ENCODE assay signal across 10 cellular contexts in the genomic region with DNA sequence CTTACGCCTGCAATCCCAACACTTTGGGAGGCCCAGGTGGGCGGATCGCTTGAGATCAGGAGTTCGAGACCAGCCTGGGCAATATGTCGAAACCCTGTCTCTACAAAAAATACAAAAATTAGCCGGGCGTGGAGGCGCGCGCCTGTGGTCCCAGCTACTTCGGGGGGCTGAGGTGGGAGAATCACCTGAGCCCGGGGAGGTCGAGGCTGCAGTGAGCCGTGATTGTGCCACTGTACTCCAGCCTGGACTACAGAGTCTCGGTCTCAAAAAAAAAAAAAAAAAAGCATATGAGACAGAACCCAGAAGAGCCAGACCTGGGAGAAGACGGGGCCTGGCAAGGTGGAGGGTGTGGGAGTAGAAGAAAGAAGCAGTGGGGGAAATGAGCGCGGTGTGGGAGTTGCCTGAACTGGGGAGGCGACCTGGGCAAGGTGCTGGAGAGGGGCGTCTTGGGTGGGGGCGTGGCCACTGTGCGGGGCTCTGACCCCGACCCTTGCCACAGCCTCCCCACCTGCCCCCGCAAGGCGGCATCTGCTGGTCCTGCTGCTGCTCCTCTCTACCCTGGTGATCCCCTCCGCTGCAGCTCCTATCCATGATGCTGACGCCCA. TPM values are rescaled to one million over a fixed set of nuclear protein-coding genes. Genes with fewer than 3 reads are reported as not detected.
DNase-seq lines count a peak whose midpoint lies in the region; ATAC-seq and TF ChIP-seq lines count a peak whose summit lies in the region.
"Had no signal": no experiment of that assay in that cellular context is flagged by ENCODE, and none has a peak within 500 bp of the region (broad histone marks: within the 10 kb centered on the region; RNA-seq: fewer than 3 reads in every experiment).

No MANE protein-coding gene starts in this region.

- H3K36me3 Mint-ChIP-seq in CD8-positive, alpha-beta T cell = no peaks in the 10 kb centered on the region
- no peaks in the 10 kb centered on the region for H3K36me3 Mint-ChIP-seq in activated CD4-positive, alpha-beta T cell treated with anti-CD3 and anti-CD28 coated beads for 36 hours (ENCODE audit: low read depth)

- POLR2A ChIA-PET in CD8-positive, alpha-beta T cell (lab: Charles Lee) = interaction anchor here (0.7 kb wide), 1 partner anchor 49 kb away, joined by 3 read pairs; no protein-coding TSS in a partner anchor
- POLR2A ChIA-PET in activated CD4-positive, alpha-beta T cell treated with anti-CD3 and anti-CD28 coated beads for 36 hours (lab: Charles Lee) = no interaction called here

- H3K36me3 ChIP-seq in CD8-positive, alpha-beta T cell (ENCODE audit: insufficient read depth, low read length) = no peaks in the 10 kb centered on the region
- H3K36me3 ChIP-seq in SJCRH30 = peaks cover 4% of the 10 kb centered on the region
- no peaks in the 10 kb centered on the region for H3K36me3 ChIP-seq in hepatocyte (replicated peaks; ENCODE audit: insufficient read depth, low read depth)
- no peaks in the 10 kb centered on the region for H3K36me3 ChIP-seq in rectal smooth muscle tissue (ENCODE audit: control insufficient read depth, insufficient read depth, low read length)

- H3K4me3 ChIP-seq in CD8-positive, alpha-beta T cell (ENCODE audit: low read depth, low read length) = peak overlapping the region; percentile 31
- H3K4me3 ChIP-seq in SJCRH30 = peak overlapping the region; percentile 38
- H3K4me3 ChIP-seq in hepatocyte = peak overlapping the region; percentile 6
- peak overlapping the region; percentile 68 for H3K4me3 ChIP-seq in rectal smooth muscle tissue (ENCODE audit: low read length)

- peaks cover 4% of the 10 kb centered on the region for H3K9me3 Mint-ChIP-seq in CD8-positive, alpha-beta T cell
- peaks cover 4% of the 10 kb centered on the region for H3K9me3 Mint-ChIP-seq in activated CD4-positive, alpha-beta T cell treated with anti-CD3 and anti-CD28 coated beads for 36 hours (ENCODE audit: low read depth)

- peaks cover 6% of the 10 kb centered on the region for H3K4me1 Mint-ChIP-seq in CD8-positive, alpha-beta T cell (ENCODE audit: low read depth)
- H3K4me1 Mint-ChIP-seq in activated CD4-positive, alpha-beta T cell treated with anti-CD3 and anti-CD28 coated beads for 36 hours = peaks cover 11% of the 10 kb centered on the region

- H3K9ac ChIP-seq in rectal smooth muscle tissue (ENCODE audit: low read length) = no peak overlapping the region

- peaks cover 30% of the 10 kb centered on the region for H3K79me2 ChIP-seq in hepatocyte

- CTCF ChIA-PET in CD8-positive, alpha-beta T cell (lab: Charles Lee) = interaction anchor here (0.6 kb wide), 1 partner anchor 219 kb away, joined by 3 read pairs; no protein-coding TSS in a partner anchor
- CTCF ChIA-PET in activated CD4-positive, alpha-beta T cell treated with anti-CD3 and anti-CD28 coated beads for 36 hours (lab: Charles Lee) = no interaction called here

- peaks cover 4% of the 10 kb centered on the region for H3K9me3 ChIP-seq in CD8-positive, alpha-beta T cell (ENCODE audit: low read length)
- H3K9me3 ChIP-seq in SJCRH30 (replicated peaks) (peaks cover 6% of the 10 kb centered on the region; the same call in 1 of the 2 replicates), hepatocyte (ENCODE audit: low read depth) (no peaks in the 10 kb centered on the region)

- H3K4me2 ChIP-seq in hepatocyte = peak overlapping the region; percentile 71

- H3K27ac ChIP-seq in CD8-positive, alpha-beta T cell (ENCODE audit: low read depth, low read length) = no peak overlapping the region
- H3K27ac ChIP-seq in SJCRH30 (no peak overlapping the region), hepatocyte (peak overlapping the region; percentile 74), rectal smooth muscle tissue (ENCODE audit: low read depth, low read length) (peak overlapping the region; percentile 93)

- H3K4me3 Mint-ChIP-seq in CD8-positive, alpha-beta T cell = no peak overlapping the region
- no peak overlapping the region for H3K4me3 Mint-ChIP-seq in activated CD4-positive, alpha-beta T cell treated with anti-CD3 and anti-CD28 coated beads for 36 hours

- peak overlapping the region; percentile 49 for H2AFZ ChIP-seq in hepatocyte

- H3K27ac Mint-ChIP-seq in CD8-positive, alpha-beta T cell = no peak overlapping the region
- H3K27ac Mint-ChIP-seq in activated CD4-positive, alpha-beta T cell treated with anti-CD3 and anti-CD28 coated beads for 36 hours = no peak overlapping the region

- DNase-seq in CD8-positive, alpha-beta T cell = no peak
- no peak for DNase-seq in SJCRH30
- DNase-seq in hepatocyte (ENCODE audit: low spot score) = no peak
- DNase-seq in activated CD4-positive, alpha-beta T cell treated with anti-CD3 and anti-CD28 coated beads for 36 hours = no peak
- DNase-seq in NCI-H1105 treated with DMSO at 0.1 percent for 48 hours (lab: John Stamatoyannopoulos, UW) = no peak
- DNase-seq in NK-92 treated with Interleukin-12 subunit alpha and Interleukin-12 subunit beta, amount 100 ng/mL, for 24 hours (lab: John Stamatoyannopoulos, UW) = no peak

- H3K9me2 ChIP-seq in hepatocyte (replicated peaks; ENCODE audit: insufficient read depth) = no peaks in the 10 kb centered on the region

- peaks cover 31% of the 10 kb centered on the region for H3K27me3 Mint-ChIP-seq in CD8-positive, alpha-beta T cell (ENCODE audit: low read depth)
- peaks cover 23% of the 10 kb centered on the region for H3K27me3 Mint-ChIP-seq in activated CD4-positive, alpha-beta T cell treated with anti-CD3 and anti-CD28 coated beads for 36 hours

- ATAC-seq in CD8-positive, alpha-beta T cell = no peak
- no peak for ATAC-seq in activated CD4-positive, alpha-beta T cell treated with anti-CD3 and anti-CD28 coated beads for 36 hours
- no peak for ATAC-seq in HG02970 (IDR thresholded peaks at IDR 0.05; ENCODE audit: low FRiP score, unreplicated experiment)

- 80% methylated on average over 25 of the region's 27 CpGs for WGBS in hepatocyte (ENCODE audit: low lambda C conversion rate, missing lambda C conversion rate)

- intact Hi-C loops in CD8-positive, alpha-beta T cell (cut with DNase I, micrococcal nuclease) = no loop called here
- intact Hi-C loops in activated CD4-positive, alpha-beta T cell treated with anti-CD3 and anti-CD28 coated beads for 36 hours (cut with DNase I, micrococcal nuclease) = loop anchor here in 1 of 2 experiments (2.0 kb wide), 1 partner anchor 19 kb away; no protein-coding TSS in a partner anchor

- H3K4me1 ChIP-seq in CD8-positive, alpha-beta T cell (ENCODE audit: insufficient read depth, low read length) = peaks cover 42% of the 10 kb centered on the region
- H3K4me1 ChIP-seq in SJCRH30 (no peaks in the 10 kb centered on the region), hepatocyte (ENCODE audit: insufficient read depth) (no peaks in the 10 kb centered on the region), rectal smooth muscle tissue (ENCODE audit: control insufficient read depth, insufficient read depth, low read length) (peaks cover 6% of the 10 kb centered on the region)

- TF ChIP-seq CTCF in CD8-positive, alpha-beta T cell (IDR thresholded peaks at IDR 0.05) = no peak
- no peak for TF ChIP-seq CTCF in hepatocyte (IDR thresholded peaks at IDR 0.05; ENCODE audit: poor library complexity)

- H3K27me3 ChIP-seq in CD8-positive, alpha-beta T cell (ENCODE audit: insufficient read depth, low read length) = peaks cover 7% of the 10 kb centered on the region
- H3K27me3 ChIP-seq in SJCRH30 = no peaks in the 10 kb centered on the region
- H3K27me3 ChIP-seq in hepatocyte = no peaks in the 10 kb centered on the region
- H3K27me3 ChIP-seq in rectal smooth muscle tissue (ENCODE audit: control insufficient read depth, insufficient read depth, low read length) = no peaks in the 10 kb centered on the region

- H4K20me1 ChIP-seq in hepatocyte (ENCODE audit: insufficient read depth, poor library complexity, severe bottlenecking) = no peaks in the 10 kb centered on the region

RNA-seq across cellular contexts. Expression of gene DKKL1, which starts 0.5 kb away (rescaled TPM):
- total RNA-seq in CD8-positive, alpha-beta T cell = not detected
- total RNA-seq in SJCRH30 (2014; rRNA removed; shearing (Covaris generic)) = 0.13 and 0.24 TPM in 2 replicates
- total RNA-seq in hepatocyte = 2.2 and 2.9 TPM in 2 replicates
- polyA plus RNA-seq in hepatocyte = 4.0 and 6.0 TPM in 2 replicates
- total RNA-seq in activated CD4-positive, alpha-beta T cell treated with anti-CD3 and anti-CD28 coated beads for 36 hours = not detected
- total RNA-seq: bronchial epithelial cell, temporal lobe had no signal

RNA-seq across cellular contexts. Expression of gene TEAD2, which starts 2.0 kb away (rescaled TPM):
- not detected for total RNA-seq in CD8-positive, alpha-beta T cell
- 72.1 and 72.3 TPM in 2 replicates for total RNA-seq in SJCRH30 (2014; rRNA removed; shearing (Covaris generic))
- 35.4 and 42.2 TPM in 2 replicates for total RNA-seq in hepatocyte
- 36.1 and 41.4 TPM in 2 replicates for polyA plus RNA-seq in hepatocyte
- total RNA-seq in activated CD4-positive, alpha-beta T cell treated with anti-CD3 and anti-CD28 coated beads for 36 hours = not detected

RNA-seq across cellular contexts. Expression of gene KASH5, which starts 23.9 kb away (rescaled TPM):
- not detected for total RNA-seq in CD8-positive, alpha-beta T cell
- total RNA-seq in SJCRH30 (2014; rRNA removed; shearing (Covaris generic)) = not detected in 2 replicates
- total RNA-seq in hepatocyte = not detected in 2 replicates
- not detected in 2 replicates for polyA plus RNA-seq in hepatocyte
- 1 to 10 TPM in 1 of 2 experiments, under 1 TPM in 1; 0.96 to 1.2 TPM for total RNA-seq in activated CD4-positive, alpha-beta T cell treated with anti-CD3 and anti-CD28 coated beads for 36 hours
- total RNA-seq: bronchial epithelial cell, temporal lobe had no signal

RNA-seq across cellular contexts. Expression of gene CD37, which starts 29.0 kb away (rescaled TPM):
- total RNA-seq in CD8-positive, alpha-beta T cell = 100 to 1,000 TPM; 279 to 281 TPM
- not detected in 2 replicates for total RNA-seq in SJCRH30 (2014; rRNA removed; shearing (Covaris generic))
- 0.27 and 1.9 TPM in 2 replicates for total RNA-seq in hepatocyte
- 6.6 and 12.4 TPM in 2 replicates for polyA plus RNA-seq in hepatocyte
- 100 to 1,000 TPM; 152 to 191 TPM for total RNA-seq in activated CD4-positive, alpha-beta T cell treated with anti-CD3 and anti-CD28 coated beads for 36 hours
- total RNA-seq: bronchial epithelial cell had no signal

RNA-seq across cellular contexts. Expression of gene SLC6A16, which starts 39.2 kb away (rescaled TPM):
- total RNA-seq in CD8-positive, alpha-beta T cell = 1 to 10 TPM; 2.3 to 2.5 TPM
- total RNA-seq in SJCRH30 (2014; rRNA removed; shearing (Covaris generic)) = 0.33 and 0.40 TPM in 2 replicates
- 0.27 TPM in 1 of 2 replicates, not detected in the other for total RNA-seq in hepatocyte
- polyA plus RNA-seq in hepatocyte = 0.27 and 1.1 TPM in 2 replicates
- 1 to 10 TPM in 1 of 2 experiments, under 1 TPM in 1; 0.42 to 1.3 TPM for total RNA-seq in activated CD4-positive, alpha-beta T cell treated with anti-CD3 and anti-CD28 coated beads for 36 hours
- total RNA-seq: bronchial epithelial cell had no signal

Comparison
In these comparisons a context has a peak if more than half of its experiments do, and no peak if none do; other contexts are left out.
1. H3K27ac ChIP-seq: peak in hepatocyte (single experiment) and rectal smooth muscle tissue (single experiment); none in CD8-positive, alpha-beta T cell (single experiment) and SJCRH30 (single experiment).
2. H3K4me3 ChIP-seq: peak in every context shown above with its lines; median percentile 68 in rectal smooth muscle tissue; 38 in SJCRH30; 31 in CD8-positive, alpha-beta T cell; 6 in hepatocyte.
3. RNA of gene TEAD2, which starts 2.0 kb away (total RNA-seq): 72.1 to 72.3 TPM in SJCRH30 and 35.4 to 42.2 TPM in hepatocyte; not detected in activated CD4-positive, alpha-beta T cell treated with anti-CD3 and anti-CD28 coated beads for 36 hours and not detected in CD8-positive, alpha-beta T cell; every median in the first group is over 10 times any median in the second.